ENCODE assay signal across 9 cellular contexts in genomic region chr4:9230249-9230648, GRCh38. TPM values are rescaled to one million over a fixed set of nuclear protein-coding genes. Genes with fewer than 3 reads are reported as not detected.
"Had no signal": no experiment of that assay in that cellular context is flagged by ENCODE, and none has a peak within 500 bp of the region (broad histone marks: within the 10 kb centered on the region; RNA-seq: fewer than 3 reads in every experiment).

No MANE protein-coding gene starts in this region.

RNA-seq across cellular contexts. Expression of gene USP17L15, which starts 3.9 kb away (rescaled TPM):
- total RNA-seq: activated naive CD4-positive, alpha-beta T cell treated with anti-CD3 and anti-CD28 coated beads, Interleukin-2, amount 50 U/mL, for 72 hours; ascending aorta; body of pancreas; bronchial epithelial cell; HepG2; MCF 10A; PC-3; SK-MEL-5; WTC11 had no signal
- polyA plus RNA-seq: HepG2 had no signal

RNA-seq across cellular contexts. Expression of gene USP17L13, which starts 5.6 kb away (rescaled TPM):
- total RNA-seq: activated naive CD4-positive, alpha-beta T cell treated with anti-CD3 and anti-CD28 coated beads, Interleukin-2, amount 50 U/mL, for 72 hours; ascending aorta; body of pancreas; bronchial epithelial cell; HepG2; MCF 10A; PC-3; SK-MEL-5; WTC11 had no signal
- polyA plus RNA-seq: HepG2 had no signal

RNA-seq across cellular contexts. Expression of gene USP17L12, which starts 10.3 kb away (rescaled TPM):
- total RNA-seq: activated naive CD4-positive, alpha-beta T cell treated with anti-CD3 and anti-CD28 coated beads, Interleukin-2, amount 50 U/mL, for 72 hours; ascending aorta; body of pancreas; bronchial epithelial cell; HepG2; MCF 10A; PC-3; SK-MEL-5; WTC11 had no signal
- polyA plus RNA-seq: HepG2 had no signal

RNA-seq across cellular contexts. Expression of gene USP17L17, which starts 13.4 kb away (rescaled TPM):
- total RNA-seq: activated naive CD4-positive, alpha-beta T cell treated with anti-CD3 and anti-CD28 coated beads, Interleukin-2, amount 50 U/mL, for 72 hours; ascending aorta; body of pancreas; bronchial epithelial cell; HepG2; MCF 10A; PC-3; SK-MEL-5; WTC11 had no signal
- polyA plus RNA-seq: HepG2 had no signal

RNA-seq across cellular contexts. Expression of gene USP17L11, which starts 15.0 kb away (rescaled TPM):
- total RNA-seq: activated naive CD4-positive, alpha-beta T cell treated with anti-CD3 and anti-CD28 coated beads, Interleukin-2, amount 50 U/mL, for 72 hours; ascending aorta; body of pancreas; bronchial epithelial cell; HepG2; MCF 10A; PC-3; SK-MEL-5; WTC11 had no signal
- polyA plus RNA-seq: HepG2 had no signal
